In the genomic region with DNA sequence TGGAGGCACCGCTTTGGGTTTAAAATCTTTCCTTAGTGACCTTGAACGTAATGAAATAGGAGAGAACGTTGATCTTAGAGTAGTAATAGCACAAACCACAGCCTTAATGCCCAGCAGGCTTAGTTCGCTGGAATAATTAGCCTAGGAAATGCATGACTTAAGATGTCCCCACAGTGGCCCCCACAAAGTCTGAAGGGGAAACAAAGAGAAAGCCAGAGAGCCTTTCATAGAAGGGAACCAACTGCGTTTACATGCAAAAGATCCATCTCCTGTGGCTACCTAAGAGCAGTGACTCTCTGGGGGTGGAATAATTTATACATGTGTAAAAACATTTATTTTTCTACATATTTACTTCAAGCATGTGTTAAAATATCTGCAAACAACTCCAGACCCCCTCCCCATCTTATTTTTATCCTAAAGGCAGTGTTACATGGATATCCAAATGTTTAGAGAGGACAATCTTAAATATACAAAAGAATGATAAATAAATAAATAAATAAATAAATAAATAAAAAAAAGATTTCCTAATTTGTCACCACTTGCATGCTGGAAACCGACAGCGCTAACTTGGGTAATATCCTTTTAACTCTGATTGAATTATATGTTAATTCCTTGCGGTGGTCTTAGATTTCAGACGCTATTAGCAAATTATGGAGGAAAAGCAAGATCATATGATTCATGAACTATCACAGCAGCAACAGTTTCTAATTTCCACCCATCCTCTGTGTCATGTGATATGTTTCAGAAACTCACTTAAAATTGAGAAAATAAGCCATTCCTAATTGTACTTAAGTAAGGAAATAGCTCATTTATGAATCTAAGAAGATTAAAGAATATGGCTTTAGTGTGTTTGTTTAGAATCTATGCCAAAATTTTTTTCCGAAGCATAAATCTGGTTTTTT, we compare ENCODE assay signal across 10 cellular contexts. TPM values are rescaled to one million over a fixed set of nuclear protein-coding genes. Genes with fewer than 3 reads are reported as not detected.
A peak's percentile ranks its signal among the peaks of the same experiment; 100 is the strongest.
DNase-seq lines count a peak whose midpoint lies in the region; ATAC-seq and TF ChIP-seq lines count a peak whose summit lies in the region.
"Had no signal": no experiment of that assay in that cellular context is flagged by ENCODE, and none has a peak within 500 bp of the region (broad histone marks: within the 10 kb centered on the region; RNA-seq: fewer than 3 reads in every experiment).

No MANE protein-coding gene starts in this region.

- TF ChIP-seq POLR2A in right lobe of liver (IDR thresholded peaks at IDR 0.05), result no peak
- TF ChIP-seq POLR2A in stomach (IDR thresholded peaks at IDR 0.05), result no peak

- peak; percentile 27 for DNase-seq in adipocyte (ENCODE audit: low read depth)
- DNase-seq in right lobe of liver, result no peak
- no peak for DNase-seq in stomach
- no peak for DNase-seq in HPDE6-E6E7 (ENCODE audit: extremely low spot score)
- DNase-seq in SHP77 (lab: John Stamatoyannopoulos, UW), result no peak
- DNase-seq in NOMO-1 treated with dmso at 0.1 percent for 144 hours (lab: John Stamatoyannopoulos, UW; ENCODE audit: unreplicated experiment), result no peak
- DNase-seq: activated B cell treated with CpG ODN at 0.5 μM for 24 hours, DMS153, NCI-H2107 had no signal

- H3K27ac ChIP-seq in HEK293 (ENCODE audit: extremely low read depth, low read depth, low read length) (no peak overlapping the region; the same call in 1 of the 2 replicates), right lobe of liver (peak overlapping the region in 1 of 3 donors; percentile 6), stomach (peak overlapping the region in 4 of 5 donors; percentile 52 to 81 (median 64))

- CTCF ChIA-PET in HEK293 (lab: Yijun Ruan, JAX), result interaction anchor here (0.5 to 0.7 kb wide), 4 partner anchors 22 to 1342 kb away, joined by 3 to 4 read pairs (median 3); no protein-coding TSS in a partner anchor

- H3K9me3 ChIP-seq in HEK293 (ENCODE audit: control insufficient read depth, insufficient read depth, low read depth, low read length), result no peaks in the 10 kb centered on the region
- no peaks in the 10 kb centered on the region for H3K9me3 ChIP-seq in adipocyte (ENCODE audit: control insufficient read depth, low read length)
- H3K9me3 ChIP-seq in right lobe of liver, result no peaks in the 10 kb centered on the region
- H3K9me3 ChIP-seq in stomach, result peaks cover 0 to 9% (median 4%) of the 10 kb centered on the region in 4 donors

- POLR2A ChIA-PET in HEK293 (lab: Yijun Ruan, JAX), result no interaction called here

- TF ChIP-seq CTCF in HEK293 (tag by site-specific recombination; IDR thresholded peaks at IDR 0.05), result no peak
- no peak for TF ChIP-seq CTCF in right lobe of liver (IDR thresholded peaks at IDR 0.05)
- no peak for TF ChIP-seq CTCF in stomach (IDR thresholded peaks at IDR 0.05)

- no peak for TF ChIP-seq EP300 in stomach (IDR thresholded peaks at IDR 0.05)

- H3K4me1 ChIP-seq in HEK293 (ENCODE audit: control insufficient read depth, insufficient read depth, low read length) (peaks cover 40% of the 10 kb centered on the region), adipocyte (ENCODE audit: control insufficient read depth, insufficient read depth, low read length) (peaks cover 41% of the 10 kb centered on the region), right lobe of liver (peaks cover 0 to 15% (median 5%) of the 10 kb centered on the region in 4 donors), stomach (peaks cover 4 to 32% (median 17%) of the 10 kb centered on the region in 4 donors)

- intact Hi-C loops in right lobe of liver (cut with DNase I), result no loop called here
- intact Hi-C loops in stomach (cut with DNase I; ENCODE audit: low total_unique reads), result no loop called here

- H3K4me3 ChIP-seq in HEK293 (ENCODE audit: low read depth, low read length) (no peak overlapping the region), adipocyte (ENCODE audit: low read length) (peak overlapping the region; percentile 79), right lobe of liver (peak overlapping the region in 2 of 3 donors; percentile 30 to 32), stomach (peak overlapping the region in 2 of 4 donors; percentile 12 to 18)

- 38% methylated on average over 10 of the region's 10 CpGs for WGBS in right lobe of liver (ENCODE audit: insufficient coverage, low coverage, low lambda C conversion rate, missing lambda C conversion rate)
- 62 to 75% (median 66%) methylated on average over 10 of the region's 10 CpGs for WGBS in stomach, 5 donors

- H3K27me3 ChIP-seq in adipocyte (replicated peaks; ENCODE audit: control insufficient read depth, insufficient read depth, low read length) (no peaks in the 10 kb centered on the region), right lobe of liver (no peaks in the 10 kb centered on the region), stomach (peaks cover 0 to 23% (median 0%) of the 10 kb centered on the region in 3 donors)

- peak overlapping the region; percentile 92 for H3K9ac ChIP-seq in adipocyte (ENCODE audit: low read length)

- no peaks in the 10 kb centered on the region for H3K36me3 ChIP-seq in HEK293 (ENCODE audit: control insufficient read depth in 2 of 2, insufficient read depth in 1 of 2, low read length in 2 of 2)
- H3K36me3 ChIP-seq in adipocyte (ENCODE audit: control insufficient read depth, insufficient read depth, low read length, severe bottlenecking), result no peaks in the 10 kb centered on the region
- H3K36me3 ChIP-seq in right lobe of liver, result no peaks in the 10 kb centered on the region
- no peaks in the 10 kb centered on the region for H3K36me3 ChIP-seq in stomach

- no peak for ATAC-seq in right lobe of liver

TF ChIP-seq in HEK293, 187 proteins besides CTCF, POLR2A, EP300 and RAD21 (continues in another document):
- TF ChIP-seq ZNF426 (tag by site-specific recombination; IDR thresholded peaks at IDR 0.05), result peak; percentile 77
- no peak for TF ChIP-seq ZNF670 (tag by site-specific recombination; IDR thresholded peaks at IDR 0.05; ENCODE audit: low read depth)
- no peak for TF ChIP-seq ZNF48 (tag by site-specific recombination; IDR thresholded peaks at IDR 0.05)
- TF ChIP-seq ZBTB21 (tag by site-specific recombination; IDR thresholded peaks at IDR 0.05), result no peak
- no peak for TF ChIP-seq ZNF121 (tag by site-specific recombination; IDR thresholded peaks at IDR 0.05)
- TF ChIP-seq ZNF202 (tag by site-specific recombination; IDR thresholded peaks at IDR 0.05; ENCODE audit: borderline replicate concordance), result 0 out of 2 replicates have a peak, but pooled peaks have one; percentile 45
- peak; percentile 24; the same call in 1 of the 2 replicates for TF ChIP-seq ZNF629 (tag by site-specific recombination; IDR thresholded peaks at IDR 0.05)
- TF ChIP-seq, protein P1, sequence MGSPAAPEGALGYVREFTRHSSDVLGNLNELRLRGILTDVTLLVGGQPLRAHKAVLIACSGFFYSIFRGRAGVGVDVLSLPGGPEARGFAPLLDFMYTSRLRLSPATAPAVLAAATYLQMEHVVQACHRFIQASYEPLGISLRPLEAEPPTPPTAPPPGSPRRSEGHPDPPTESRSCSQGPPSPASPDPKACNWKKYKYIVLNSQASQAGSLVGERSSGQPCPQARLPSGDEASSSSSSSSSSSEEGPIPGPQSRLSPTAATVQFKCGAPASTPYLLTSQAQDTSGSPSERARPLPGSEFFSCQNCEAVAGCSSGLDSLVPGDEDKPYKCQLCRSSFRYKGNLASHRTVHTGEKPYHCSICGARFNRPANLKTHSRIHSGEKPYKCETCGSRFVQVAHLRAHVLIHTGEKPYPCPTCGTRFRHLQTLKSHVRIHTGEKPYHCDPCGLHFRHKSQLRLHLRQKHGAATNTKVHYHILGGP (tag by site-specific recombination; IDR thresholded peaks at IDR 0.05), result no peak
- TF ChIP-seq KLF9 (tag by site-specific recombination; IDR thresholded peaks at IDR 0.05; ENCODE audit: low read depth), result no peak
- TF ChIP-seq ZNF433 (tag by site-specific recombination; IDR thresholded peaks at IDR 0.05; ENCODE audit: low read depth), result peak; percentile 74
- peak; percentile 48; the same call in 1 of the 2 replicates for TF ChIP-seq ZXDB (tag by site-specific recombination; IDR thresholded peaks at IDR 0.05)
- TF ChIP-seq GLI4 (tag by site-specific recombination; IDR thresholded peaks at IDR 0.05), result no peak
- no peak for TF ChIP-seq ZNF707 (tag by site-specific recombination; IDR thresholded peaks at IDR 0.05)
- no peak for TF ChIP-seq ZNF571 (tag by site-specific recombination; IDR thresholded peaks at IDR 0.05)
- no peak for TF ChIP-seq ZNF10 (tag by site-specific recombination; IDR thresholded peaks at IDR 0.05)
- TF ChIP-seq WT1 (tag by site-specific recombination; IDR thresholded peaks at IDR 0.05), result no peak
- TF ChIP-seq MZF1 (tag by site-specific recombination; IDR thresholded peaks at IDR 0.05; ENCODE audit: borderline replicate concordance), result no peak; the same call in 1 of the 2 replicates
- no peak for TF ChIP-seq SETDB1 (IDR thresholded peaks at IDR 0.05; ENCODE audit: insufficient read length, low read length)
- no peak for TF ChIP-seq ZNF521 (tag by site-specific recombination; IDR thresholded peaks at IDR 0.05)
- no peak for TF ChIP-seq ZNF350 (tag by site-specific recombination; IDR thresholded peaks at IDR 0.05)
- TF ChIP-seq HOXC10 (CRISPR knock-in tag; IDR thresholded peaks at IDR 0.05), result no peak
- no peak for TF ChIP-seq ZBTB26 (tag by site-specific recombination; optimal IDR thresholded peaks at IDR 0.05)

RNA-seq across cellular contexts. Expression of gene CYP1B1, which starts 23.4 kb away (rescaled TPM):
- total RNA-seq in right lobe of liver, result 1 to 10 TPM; 3.8 to 7.1 (median 6.4) TPM
- total RNA-seq in stomach, result 100 to 1,000 TPM in 2 of 5 donors, 10 to 100 TPM in 2, 1 to 10 TPM in 1; 7.5 to 141 (median 42.7) TPM
- polyA plus RNA-seq in stomach, result 10 to 100 TPM; 13.7 to 27.3 (median 19.9) TPM
